In genomic region chr15:44775923-44776322, GRCh38 we compare ENCODE assay signal across 10 cellular contexts. TPM values are rescaled to one million over a fixed set of nuclear protein-coding genes. Genes with fewer than 3 reads are reported as not detected.
DNase-seq lines count a peak whose midpoint lies in the region; ATAC-seq and TF ChIP-seq lines count a peak whose summit lies in the region.
"Had no signal": no experiment of that assay in that cellular context is flagged by ENCODE, and none has a peak within 500 bp of the region (broad histone marks: within the 10 kb centered on the region; RNA-seq: fewer than 3 reads in every experiment).

No MANE protein-coding gene starts in this region.

- H3K4me1 ChIP-seq in gastrocnemius medialis: no peaks in the 10 kb centered on the region

- H3K27me3 ChIP-seq in gastrocnemius medialis: no peaks in the 10 kb centered on the region

- in situ Hi-C loops in gastrocnemius medialis (cut with MboI; ENCODE audit: low sequenced_read_pairs in 4 of 4): no loop called here

- H3K9me3 ChIP-seq in gastrocnemius medialis: no peaks in the 10 kb centered on the region

- H3K36me3 ChIP-seq in gastrocnemius medialis: no peaks in the 10 kb centered on the region

- ATAC-seq in HG03108 (IDR thresholded peaks at IDR 0.05; ENCODE audit: unreplicated experiment) (no peak), gastrocnemius medialis (no peak)
- ATAC-seq: left ventricle myocardium superior, T-cell had no signal

- intact Hi-C loops in gastrocnemius medialis (cut with DNase I; ENCODE audit: low total_unique reads): no loop called here
- intact Hi-C loops in posterior vena cava (cut with DNase I): no loop called here

- peak; percentile 40 for DNase-seq in LHCN-M2 (ENCODE audit: low read depth)
- DNase-seq in NCI-H2171 (lab: John Stamatoyannopoulos, UW): peak; percentile 59
- DNase-seq in amygdala (lab: John Stamatoyannopoulos, UW): peak in 50 of 56 donors; percentile 1 to 84 (median 44)
- DNase-seq in myocyte (ENCODE audit: low read depth): peak; percentile 24
- no peak for DNase-seq in gastrocnemius medialis
- no peak for DNase-seq in posterior vena cava (ENCODE audit: low spot score)
- DNase-seq in HK-2 (ENCODE audit: unreplicated experiment): no peak
- DNase-seq: left ventricle myocardium superior, T-cell had no signal

- H3K27ac ChIP-seq in gastrocnemius medialis: no peak overlapping the region

- no peak for TF ChIP-seq POLR2A in gastrocnemius medialis (IDR thresholded peaks at IDR 0.05)

- TF ChIP-seq CTCF in gastrocnemius medialis (IDR thresholded peaks at IDR 0.05 in 4 of 5, conservative IDR thresholded peaks at IDR 0.05 in 1 of 5): no peak

- H3K4me3 ChIP-seq in gastrocnemius medialis: no peak overlapping the region

RNA-seq across cellular contexts. Expression of gene TRIM69, which starts 39.6 kb away (rescaled TPM):
- 12.0 and 15.7 TPM in 2 replicates for total RNA-seq in LHCN-M2 (2014; rRNA removed)
- polyA plus RNA-seq in LHCN-M2 (2012): 7.7 TPM
- 17.4 and 26.8 TPM in 2 replicates for total RNA-seq in myocyte
- polyA plus RNA-seq in myocyte (2012): 19.1 TPM
- total RNA-seq in gastrocnemius medialis: 10 to 100 TPM; 13.5 to 20.8 (median 17.6) TPM
- total RNA-seq in posterior vena cava: 10 to 100 TPM; 20.0 to 28.7 TPM

Comparison
In these comparisons a context has a peak if more than half of its experiments do, and no peak if none do; other contexts are left out.
1. DNase-seq: peak in LHCN-M2 (single experiment), NCI-H2171 (single experiment), amygdala (50 of 56) and myocyte (single experiment); none in gastrocnemius medialis (0 of 2), posterior vena cava (single experiment) and HK-2 (single experiment).